ENCODE assay signal across 1 cellular context in the genomic region with DNA sequence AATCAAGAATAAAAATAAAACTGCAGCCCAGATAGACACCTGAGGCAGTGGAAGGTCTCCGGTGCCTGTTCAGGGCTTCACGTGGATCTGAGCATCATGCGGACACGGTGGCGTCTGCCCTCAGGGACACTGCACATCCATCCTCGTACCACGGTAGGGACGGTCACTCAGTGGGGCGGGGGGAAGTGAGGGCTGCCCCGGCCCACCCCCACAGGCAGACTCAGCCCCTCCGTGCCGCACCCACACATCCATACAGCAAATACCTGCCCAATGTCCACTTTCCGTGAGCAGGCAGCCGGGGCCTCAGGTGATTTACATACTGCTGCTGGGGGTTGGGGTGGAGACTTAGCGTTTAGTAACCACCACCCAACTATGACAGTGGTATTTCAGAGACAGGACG.
TF ChIP-seq lines count a peak whose summit lies in the region.

No MANE protein-coding gene starts in this region.

TF ChIP-seq in HepG2, 621 proteins besides CTCF, POLR2A, EP300 and RAD21 (continued from another document):
- TF ChIP-seq, protein P1, sequence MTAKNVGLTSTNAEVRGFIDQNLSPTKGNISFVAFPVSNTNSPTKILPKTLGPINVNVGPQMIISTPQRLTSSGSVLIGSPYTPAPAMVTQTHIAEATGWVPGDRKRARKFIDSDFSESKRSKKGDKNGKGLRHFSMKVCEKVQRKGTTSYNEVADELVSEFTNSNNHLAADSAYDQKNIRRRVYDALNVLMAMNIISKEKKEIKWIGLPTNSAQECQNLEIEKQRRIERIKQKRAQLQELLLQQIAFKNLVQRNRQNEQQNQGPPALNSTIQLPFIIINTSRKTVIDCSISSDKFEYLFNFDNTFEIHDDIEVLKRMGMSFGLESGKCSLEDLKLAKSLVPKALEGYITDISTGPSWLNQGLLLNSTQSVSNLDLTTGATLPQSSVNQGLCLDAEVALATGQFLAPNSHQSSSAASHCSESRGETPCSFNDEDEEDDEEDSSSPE (CRISPR knock-in tag; IDR thresholded peaks at IDR 0.05): no peak
- TF ChIP-seq, protein P2, sequence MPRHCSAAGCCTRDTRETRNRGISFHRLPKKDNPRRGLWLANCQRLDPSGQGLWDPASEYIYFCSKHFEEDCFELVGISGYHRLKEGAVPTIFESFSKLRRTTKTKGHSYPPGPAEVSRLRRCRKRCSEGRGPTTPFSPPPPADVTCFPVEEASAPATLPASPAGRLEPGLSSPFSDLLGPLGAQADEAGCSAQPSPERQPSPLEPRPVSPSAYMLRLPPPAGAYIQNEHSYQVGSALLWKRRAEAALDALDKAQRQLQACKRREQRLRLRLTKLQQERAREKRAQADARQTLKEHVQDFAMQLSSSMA (CRISPR knock-in tag; IDR thresholded peaks at IDR 0.05): no peak
- no peak for TF ChIP-seq MLLT10 (CRISPR knock-in tag; IDR thresholded peaks at IDR 0.05)
- TF ChIP-seq, protein P3, sequence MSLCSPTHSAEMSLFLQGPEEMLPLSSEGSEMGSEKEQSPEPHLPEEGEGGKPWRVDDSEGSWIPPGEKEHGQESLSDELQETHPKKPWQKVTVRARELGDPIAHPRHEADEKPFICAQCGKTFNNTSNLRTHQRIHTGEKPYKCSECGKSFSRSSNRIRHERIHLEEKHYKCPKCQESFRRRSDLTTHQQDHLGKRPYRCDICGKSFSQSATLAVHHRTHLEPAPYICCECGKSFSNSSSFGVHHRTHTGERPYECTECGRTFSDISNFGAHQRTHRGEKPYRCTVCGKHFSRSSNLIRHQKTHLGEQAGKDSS (CRISPR knock-in tag; IDR thresholded peaks at IDR 0.05; ENCODE audit: borderline replicate concordance, low read depth): no peak
- no peak for TF ChIP-seq ZNF510 (CRISPR knock-in tag; IDR thresholded peaks at IDR 0.05; ENCODE audit: low read depth)
- no peak for TF ChIP-seq ZNF557 (CRISPR knock-in tag; IDR thresholded peaks at IDR 0.05)
- no peak for TF ChIP-seq PHB2 (IDR thresholded peaks at IDR 0.05; ENCODE audit: partially characterized antibody)
- no peak for TF ChIP-seq HOXA7 (CRISPR knock-in tag; IDR thresholded peaks at IDR 0.05)
- no peak for TF ChIP-seq ZNF781 (CRISPR knock-in tag; IDR thresholded peaks at IDR 0.05; ENCODE audit: borderline replicate concordance, not compliant biosample characterization)
- TF ChIP-seq, protein P4, sequence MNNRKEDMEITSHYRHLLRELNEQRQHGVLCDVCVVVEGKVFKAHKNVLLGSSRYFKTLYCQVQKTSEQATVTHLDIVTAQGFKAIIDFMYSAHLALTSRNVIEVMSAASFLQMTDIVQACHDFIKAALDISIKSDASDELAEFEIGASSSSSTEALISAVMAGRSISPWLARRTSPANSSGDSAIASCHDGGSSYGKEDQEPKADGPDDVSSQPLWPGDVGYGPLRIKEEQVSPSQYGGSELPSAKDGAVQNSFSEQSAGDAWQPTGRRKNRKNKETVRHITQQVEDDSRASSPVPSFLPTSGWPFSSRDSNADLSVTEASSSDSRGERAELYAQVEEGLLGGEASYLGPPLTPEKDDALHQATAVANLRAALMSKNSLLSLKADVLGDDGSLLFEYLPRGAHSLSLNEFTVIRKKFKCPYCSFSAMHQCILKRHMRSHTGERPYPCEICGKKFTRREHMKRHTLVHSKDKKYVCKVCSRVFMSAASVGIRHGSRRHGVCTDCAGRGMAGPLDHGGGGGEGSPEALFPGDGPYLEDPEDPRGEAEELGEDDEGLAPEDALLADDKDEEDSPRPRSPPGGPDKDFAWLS (CRISPR knock-in tag; IDR thresholded peaks at IDR 0.05; ENCODE audit: borderline replicate concordance): no peak
- no peak for TF ChIP-seq ZNF232 (CRISPR knock-in tag; IDR thresholded peaks at IDR 0.05; ENCODE audit: borderline replicate concordance)
- no peak for TF ChIP-seq ZNF766 (CRISPR knock-in tag; IDR thresholded peaks at IDR 0.05; ENCODE audit: borderline replicate concordance)
- TF ChIP-seq TOE1 (CRISPR knock-in tag; IDR thresholded peaks at IDR 0.05): no peak
- no peak for TF ChIP-seq KDM6A (CRISPR knock-in tag; IDR thresholded peaks at IDR 0.05; ENCODE audit: low read depth)
- no peak for TF ChIP-seq ZNF496 (CRISPR knock-in tag; IDR thresholded peaks at IDR 0.05; ENCODE audit: insufficient replicate concordance)
TF ChIP-seq in HepG2: peak in this region for 0.
